17 cellular contexts compared by ENCODE assay signal in the genomic region with DNA sequence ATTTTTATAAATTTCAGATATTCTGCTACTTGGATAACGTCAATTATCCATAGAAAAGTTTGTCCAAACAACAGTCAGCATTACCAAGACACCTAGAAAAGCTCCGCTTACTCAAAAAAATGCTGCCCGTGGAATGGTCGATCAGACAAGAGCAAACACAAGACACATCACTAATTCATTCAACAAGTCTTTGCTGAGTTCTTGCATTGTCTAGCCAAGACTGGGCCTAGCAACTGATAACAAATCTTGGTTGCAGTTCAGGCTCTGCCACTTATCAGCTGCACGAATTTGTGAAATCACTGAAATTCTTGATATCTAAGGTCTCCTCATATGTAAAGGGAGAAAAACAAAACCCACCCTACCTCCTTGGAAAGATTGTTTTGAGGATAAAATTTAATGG.
DNase-seq lines count a peak whose midpoint lies in the region; TF ChIP-seq lines count a peak whose summit lies in the region.
"Had no signal": no experiment of that assay in that cellular context is flagged by ENCODE, and none has a peak within 500 bp of the region (broad histone marks: within the 10 kb centered on the region; RNA-seq: fewer than 3 reads in every experiment).

No MANE protein-coding gene starts in this region.

- peaks cover 34% of the 10 kb centered on the region for H3K4me1 Mint-ChIP-seq in endodermal cell
- H3K4me1 Mint-ChIP-seq: B cell; CD4-positive, alpha-beta memory T cell had no signal

- TF ChIP-seq RAD21 in SK-N-SH (IDR thresholded peaks at IDR 0.05; ENCODE audit: low read length): no peak

- TF ChIP-seq POLR2A in uterus (IDR thresholded peaks at IDR 0.05): no peak

- no peak overlapping the region for H2BK5ac ChIP-seq in mesenchymal stem cell (ENCODE audit: low read depth, low read length, poor library complexity, severe bottlenecking)

- peak overlapping the region; percentile 75 for H2AK5ac ChIP-seq in mesenchymal stem cell (ENCODE audit: low read length, severe bottlenecking)

- peaks cover 23% of the 10 kb centered on the region for H3K9me3 Mint-ChIP-seq in endodermal cell

- H2BK120ac ChIP-seq in mesenchymal stem cell (ENCODE audit: low read depth, low read length): no peak overlapping the region

- H3K36me3 ChIP-seq in HUES48 (ENCODE audit: control insufficient read depth, insufficient read depth, low read length): no peaks in the 10 kb centered on the region
- no peaks in the 10 kb centered on the region for H3K36me3 ChIP-seq in endodermal cell (ENCODE audit: control insufficient read depth, insufficient read depth, low read length)
- H3K36me3 ChIP-seq in mesenchymal stem cell (ENCODE audit: control insufficient read depth in 1 of 2, insufficient read depth in 2 of 2, low read depth in 1 of 2, low read length in 2 of 2): no peaks in the 10 kb centered on the region
- no peaks in the 10 kb centered on the region for H3K36me3 ChIP-seq in uterus
- no peaks in the 10 kb centered on the region for H3K36me3 ChIP-seq in SK-N-SH (replicated peaks in 1 of 2; ENCODE audit: control insufficient read depth in 1 of 2, insufficient read depth in 2 of 2, low read length in 1 of 2)

- no peak overlapping the region for H3K4me3 Mint-ChIP-seq in endodermal cell
- H3K4me3 Mint-ChIP-seq: B cell; CD4-positive, alpha-beta memory T cell had no signal

- peaks cover 6% of the 10 kb centered on the region for H3K36me3 Mint-ChIP-seq in endodermal cell (ENCODE audit: low read depth)
- H3K36me3 Mint-ChIP-seq: CD4-positive, alpha-beta memory T cell had no signal

- H3K79me1 ChIP-seq in mesenchymal stem cell (replicated peaks; ENCODE audit: low read length, poor library complexity, severe bottlenecking): no peaks in the 10 kb centered on the region

- H3K27me3 Mint-ChIP-seq in endodermal cell (ENCODE audit: insufficient read depth): no peaks in the 10 kb centered on the region
- H3K27me3 Mint-ChIP-seq: B cell; CD4-positive, alpha-beta memory T cell had no signal

- TF ChIP-seq EP300 in SK-N-SH (IDR thresholded peaks at IDR 0.05; ENCODE audit: borderline replicate concordance in 1 of 2, low read depth in 1 of 2, low read length in 1 of 2): no peak

- H3K23ac ChIP-seq in mesenchymal stem cell (ENCODE audit: low read length in 2 of 2): no peak overlapping the region

- H3K79me2 ChIP-seq in SK-N-SH (ENCODE audit: insufficient read depth): no peaks in the 10 kb centered on the region

- H4K91ac ChIP-seq in mesenchymal stem cell (ENCODE audit: low read length): no peak overlapping the region

- TF ChIP-seq CTCF in endodermal cell (conservative IDR thresholded peaks at IDR 0.05): no peak
- TF ChIP-seq CTCF in uterus (IDR thresholded peaks at IDR 0.05): no peak
- no peak for TF ChIP-seq CTCF in SK-N-SH (IDR thresholded peaks at IDR 0.05)

- H2AFZ ChIP-seq in mesenchymal stem cell (ENCODE audit: low read depth, low read length) (no peak overlapping the region), SK-N-SH (ENCODE audit: low read depth) (no peak overlapping the region)

- peaks cover 3% of the 10 kb centered on the region for H3K9me3 ChIP-seq in HUES48 (ENCODE audit: control insufficient read depth, insufficient read depth, low read length)
- H3K9me3 ChIP-seq in endodermal cell (ENCODE audit: control insufficient read depth, low read length): peaks cover 53% of the 10 kb centered on the region
- H3K9me3 ChIP-seq in mesenchymal stem cell (ENCODE audit: control insufficient read depth, low read length): peaks cover 8% of the 10 kb centered on the region
- no peaks in the 10 kb centered on the region for H3K9me3 ChIP-seq in uterus
- peaks cover 8% of the 10 kb centered on the region; the same call in 1 of the 2 replicates for H3K9me3 ChIP-seq in SK-N-SH

- H3K4me1 ChIP-seq in HUES48 (ENCODE audit: control insufficient read depth, insufficient read depth, low read length): peaks cover 51% of the 10 kb centered on the region
- peaks cover 15% of the 10 kb centered on the region for H3K4me1 ChIP-seq in endodermal cell (ENCODE audit: control insufficient read depth, insufficient read depth, low read length)
- H3K4me1 ChIP-seq in mesenchymal stem cell (ENCODE audit: control insufficient read depth, insufficient read depth, low read depth, low read length): peaks cover 7% of the 10 kb centered on the region
- H3K4me1 ChIP-seq in uterus: no peaks in the 10 kb centered on the region
- H3K4me1 ChIP-seq in SK-N-SH (ENCODE audit: control insufficient read depth in 1 of 2, insufficient read depth in 2 of 2, low read depth in 1 of 2, low read length in 1 of 2): peaks cover 0 to 3% of the 10 kb centered on the region in 2 experiments; a peak in 2 of 4 replicates

- H3K27ac Mint-ChIP-seq in endodermal cell: peak overlapping the region; percentile 4
- H3K27ac Mint-ChIP-seq: B cell; CD4-positive, alpha-beta memory T cell had no signal

- H2BK12ac ChIP-seq in mesenchymal stem cell (ENCODE audit: low read length in 2 of 2): no peak overlapping the region

- H3K9ac ChIP-seq in HUES48 (ENCODE audit: low read depth, low read length) (0 out of 2 replicates have a peak overlapping the region, but pooled peaks have one; percentile 1), endodermal cell (ENCODE audit: extremely low read depth, low read length, poor library complexity, severe bottlenecking) (no peak overlapping the region), mesenchymal stem cell (ENCODE audit: low read length) (no peak overlapping the region), SK-N-SH (no peak overlapping the region)

- H3K27ac ChIP-seq in HUES48 (ENCODE audit: low read depth, low read length) (peak overlapping the region; percentile 75), endodermal cell (ENCODE audit: low read depth, low read length) (peak overlapping the region; percentile 50), mesenchymal stem cell (ENCODE audit: low read length, poor library complexity, severe bottlenecking) (no peak overlapping the region), uterus (peak overlapping the region; percentile 39 to 52), SK-N-SH (ENCODE audit: low read depth in 2 of 2, low read length in 1 of 2) (no peak overlapping the region)

- 76 to 94% methylated on average over 3 to 5 of the region's 5 CpGs for WGBS in endodermal cell (ENCODE audit: insufficient coverage in 1 of 2, insufficient read length in 1 of 2), 2 experiments
- WGBS in mesenchymal stem cell: 94% methylated on average over 4 of the region's 5 CpGs
- 41% methylated on average over 5 of the region's 5 CpGs for WGBS in SK-N-SH (ENCODE audit: low lambda C conversion rate)

- H3K14ac ChIP-seq in mesenchymal stem cell (ENCODE audit: low read length in 2 of 2): no peak overlapping the region

- POLR2A ChIA-PET in SK-N-SH (lab: Yijun Ruan, JAX): no interaction called here

- H3K4me3 ChIP-seq in HUES48 (ENCODE audit: low read depth, low read length) (no peak overlapping the region), endodermal cell (ENCODE audit: low read length) (peak overlapping the region; percentile 71), mesenchymal stem cell (ENCODE audit: insufficient read depth in 1 of 2, low read depth in 1 of 2, low read length in 2 of 2) (no peak overlapping the region), uterus (no peak overlapping the region), SK-N-SH (ENCODE audit: low read depth in 2 of 2, low read length in 1 of 2) (no peak overlapping the region)

- CTCF ChIA-PET in SK-N-SH (lab: Yijun Ruan, JAX): no interaction called here

- H3K27me3 ChIP-seq in HUES48 (ENCODE audit: control insufficient read depth, insufficient read depth, low read length): no peaks in the 10 kb centered on the region
- H3K27me3 ChIP-seq in endodermal cell (ENCODE audit: control insufficient read depth, insufficient read depth, low read length, poor library complexity, severe bottlenecking): no peaks in the 10 kb centered on the region
- H3K27me3 ChIP-seq in mesenchymal stem cell (ENCODE audit: control insufficient read depth in 1 of 2, insufficient read depth in 1 of 2, low read length in 2 of 2): no peaks in the 10 kb centered on the region
- no peaks in the 10 kb centered on the region for H3K27me3 ChIP-seq in uterus
- no peaks in the 10 kb centered on the region for H3K27me3 ChIP-seq in SK-N-SH (ENCODE audit: insufficient read depth)

- DNase-seq in endodermal cell: no peak
- DNase-seq in mesenchymal stem cell: no peak
- DNase-seq in uterus: no peak
- DNase-seq in RPMI8226: no peak
- DNase-seq in SK-N-SH: no peak
- no peak for DNase-seq in NCI-H2081 treated with DMSO at 0.1 percent for 48 hours (lab: John Stamatoyannopoulos, UW)
- DNase-seq: CD4-positive, alpha-beta memory T cell; DMS79; NCI-H1417 treated with DMSO at 0.1 percent for 48 hours; NCI-H1930; NCI-H2171; NCI-H446 treated with DMSO at 0.1 percent for 48 hours; NCI-H748 treated with DMSO at 0.1 percent for 48 hours; OCI-M1; SIG-M5 had no signal

- intact Hi-C loops in uterus (cut with DNase I; ENCODE audit: low total_unique reads): no loop called here

- no peaks in the 10 kb centered on the region for H3F3A ChIP-seq in SK-N-SH (replicated peaks; ENCODE audit: insufficient read depth)

- no peak overlapping the region for H3K4me2 ChIP-seq in mesenchymal stem cell (ENCODE audit: low read length, poor library complexity, severe bottlenecking)
- no peak overlapping the region for H3K4me2 ChIP-seq in SK-N-SH

- H2BK15ac ChIP-seq in mesenchymal stem cell (ENCODE audit: low read depth, poor library complexity, severe bottlenecking): no peak overlapping the region

- no peaks in the 10 kb centered on the region for H4K20me1 ChIP-seq in SK-N-SH (ENCODE audit: insufficient read depth)

- H3K18ac ChIP-seq in mesenchymal stem cell (ENCODE audit: low read depth in 1 of 2, low read length in 2 of 2): no peak overlapping the region

- 0 out of 2 replicates have a peak, but pooled peaks cover 6% of the 10 kb centered on the region for H3K9me2 ChIP-seq in SK-N-SH

- H4K8ac ChIP-seq in mesenchymal stem cell (ENCODE audit: low read length): no peak overlapping the region

- H3K4ac ChIP-seq in mesenchymal stem cell (ENCODE audit: low read depth in 1 of 2, low read length in 2 of 2): peak overlapping the region in 1 of 2 experiments; percentile 79

TF ChIP-seq in SK-N-SH, 30 proteins besides CTCF, POLR2A, EP300 and RAD21 (continues in another document):
- no peak for TF ChIP-seq FOXJ3 (CRISPR knock-in tag; IDR thresholded peaks at IDR 0.05)
- TF ChIP-seq RFX5 (IDR thresholded peaks at IDR 0.05; ENCODE audit: low read length): no peak
- no peak for TF ChIP-seq TEAD4 (IDR thresholded peaks at IDR 0.05; ENCODE audit: borderline replicate concordance, insufficient read depth)

Comparison
In these comparisons a context has a peak if more than half of its experiments do, and no peak if none do; other contexts are left out.
1. H3K27ac ChIP-seq: peak in HUES48 (single experiment), endodermal cell (single experiment) and uterus (2 of 2); none in mesenchymal stem cell (single experiment) and SK-N-SH (0 of 2).